In the genomic region with DNA sequence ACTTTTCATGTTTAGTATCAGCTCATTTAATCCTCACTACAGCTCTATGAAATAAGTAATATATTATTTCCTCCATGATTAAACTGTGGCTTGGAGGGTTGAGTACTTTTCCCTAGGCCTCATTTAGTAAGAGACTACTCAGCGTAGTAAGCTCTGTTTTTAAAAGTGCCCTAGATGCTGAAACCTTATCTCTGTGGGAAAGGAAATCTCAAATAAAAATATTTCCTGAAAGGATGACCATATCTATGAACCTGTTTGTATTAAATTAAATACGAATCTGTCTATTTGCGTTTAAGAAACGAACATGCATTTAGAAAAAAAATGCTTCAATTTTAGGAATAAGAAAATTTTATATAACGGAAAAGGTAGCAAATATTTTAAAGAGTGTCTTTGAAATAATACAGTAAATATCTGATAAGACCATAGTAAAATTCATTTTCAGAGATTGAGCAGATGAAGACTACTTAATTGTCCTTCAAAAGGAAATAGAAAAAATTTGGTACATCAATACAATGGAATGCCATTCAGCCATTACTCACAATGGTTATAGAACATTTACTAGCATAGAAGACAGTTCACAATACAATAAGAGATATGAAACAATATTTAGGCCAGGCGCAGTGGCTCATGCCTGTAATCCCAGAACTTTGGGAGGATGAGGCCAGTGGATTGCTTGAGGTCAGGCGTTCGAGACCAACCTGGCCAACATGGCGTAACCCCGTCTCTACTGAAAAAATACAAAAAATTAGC, we compare ENCODE assay signal across 17 cellular contexts. TPM values are rescaled to one million over a fixed set of nuclear protein-coding genes. Genes with fewer than 3 reads are reported as not detected.
DNase-seq lines count a peak whose midpoint lies in the region; ATAC-seq, FAIRE-seq and TF ChIP-seq lines count a peak whose summit lies in the region.
"Had no signal": no experiment of that assay in that cellular context is flagged by ENCODE, and none has a peak within 500 bp of the region (broad histone marks: within the 10 kb centered on the region; RNA-seq: fewer than 3 reads in every experiment).

No MANE protein-coding gene starts in this region.

- no peak for TF ChIP-seq POLR2A in GM12892 (IDR thresholded peaks at IDR 0.05; ENCODE audit: low read depth, low read length)

- DNase-seq in EH (ENCODE audit: low read depth), result peak; percentile 27
- DNase-seq in dermis blood vessel endothelial cell, result peak; percentile 54
- peak; percentile 44 for DNase-seq in kidney tubule cell (ENCODE audit: low spot score)
- no peak for DNase-seq in GM12892 (ENCODE audit: insufficient read length)
- no peak for DNase-seq in lower lobe of right lung
- DNase-seq in NAMALWA (ENCODE audit: low spot score), result no peak
- no peak for DNase-seq in NCI-H1436 (lab: John Stamatoyannopoulos, UW)
- DNase-seq: 8988T; CD4-positive, alpha-beta memory T cell; DMS153; DMS79; GDM1; H9 had no signal

- no peak for ATAC-seq in lower lobe of right lung
- ATAC-seq: HepG2 had no signal

- no peak overlapping the region for H3K4me3 ChIP-seq in lower lobe of right lung
- H3K4me3 ChIP-seq: BLaER1 had no signal

- intact Hi-C loops in lower lobe of right lung (cut with DNase I), result no loop called here

- H3K27me3 ChIP-seq in lower lobe of right lung (ENCODE audit: low read depth), result no peaks in the 10 kb centered on the region
- H3K27me3 ChIP-seq: BLaER1 had no signal

- no peaks in the 10 kb centered on the region for H3K9me3 ChIP-seq in lower lobe of right lung
- H3K9me3 ChIP-seq: BLaER1 had no signal

- no peaks in the 10 kb centered on the region for H3K4me1 ChIP-seq in lower lobe of right lung
- H3K4me1 ChIP-seq: BLaER1 had no signal

- H3K36me3 ChIP-seq in lower lobe of right lung, result peaks cover 62% of the 10 kb centered on the region

- peak; percentile 51 for FAIRE-seq in G401.6 (lab: Jason Lieb, UNC)
- FAIRE-seq in GM12892 (lab: Jason Lieb, UNC), result no peak
- FAIRE-seq: H1, HepG2 had no signal

- no peak for TF ChIP-seq CTCF in lower lobe of right lung (IDR thresholded peaks at IDR 0.05)

- H3K27ac ChIP-seq in lower lobe of right lung, result no peak overlapping the region
- H3K27ac ChIP-seq: BLaER1 had no signal

RNA-seq across cellular contexts. Expression of a gene that starts 56.2 kb away (rescaled TPM):
- 80.8 and 102 TPM in 2 replicates for total RNA-seq in dermis blood vessel endothelial cell
- polyA plus RNA-seq in GM12892 (2012; ENCODE audit: missing spikeins), result 27.3 TPM
- 61.7 TPM for total RNA-seq in lower lobe of right lung

Comparison
In these comparisons a context has a peak if more than half of its experiments do, and no peak if none do; other contexts are left out.
1. DNase-seq: peak in EH (single experiment), dermis blood vessel endothelial cell (single experiment) and kidney tubule cell (single experiment); none in GM12892 (single experiment), lower lobe of right lung (single experiment), NAMALWA (single experiment) and NCI-H1436 (single experiment).